Comparison of ENCODE assay signal across 8 cellular contexts in the genomic region with DNA sequence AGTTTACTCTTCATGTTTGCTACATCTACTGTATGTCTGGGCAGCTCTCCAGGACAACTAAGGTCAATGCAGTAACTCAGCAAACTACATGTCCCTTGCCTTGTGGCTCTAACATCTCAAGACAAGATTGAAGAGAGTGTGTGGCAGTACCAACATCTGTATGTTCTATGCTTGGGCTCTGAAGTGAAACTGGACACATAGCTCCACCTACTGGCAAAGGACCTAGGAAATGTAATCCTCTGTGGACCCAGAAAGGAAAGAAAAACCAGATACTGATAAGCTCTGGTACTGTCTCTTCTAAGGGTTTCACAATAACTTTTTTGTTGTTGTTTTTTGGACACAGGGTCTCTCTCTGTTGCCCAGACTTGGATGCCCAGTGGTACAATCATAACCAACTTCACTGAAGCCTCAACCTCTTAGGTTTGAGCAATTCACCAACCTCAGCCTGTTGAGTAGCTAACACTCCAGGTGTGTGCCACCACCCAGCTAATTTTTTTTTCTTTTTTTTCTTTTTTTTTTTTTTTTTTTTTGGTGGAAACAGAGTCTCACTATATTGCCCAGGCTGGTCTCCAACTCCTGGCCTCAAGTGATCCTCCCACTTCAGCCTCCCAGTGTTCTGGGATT.
DNase-seq lines count a peak whose midpoint lies in the region; ATAC-seq and TF ChIP-seq lines count a peak whose summit lies in the region.

No MANE protein-coding gene starts in this region.

- H3K56ac ChIP-seq in mesendoderm (ENCODE audit: low read length), result no peak overlapping the region

- H3K27ac Mint-ChIP-seq in CD4-positive, alpha-beta T cell, result no peak overlapping the region
- no peak overlapping the region for H3K27ac Mint-ChIP-seq in effector memory CD8-positive, alpha-beta T cell

- H3K4me1 ChIP-seq in mesendoderm (ENCODE audit: control insufficient read depth, low read depth, low read length), result no peaks in the 10 kb centered on the region

- POLR2A ChIA-PET in CD4-positive, alpha-beta T cell (lab: Charles Lee), result no interaction called here

- H2AK5ac ChIP-seq in mesendoderm (ENCODE audit: low read length), result no peak overlapping the region

- H3K4me3 Mint-ChIP-seq in CD4-positive, alpha-beta T cell, result no peak overlapping the region
- H3K4me3 Mint-ChIP-seq in effector memory CD8-positive, alpha-beta T cell, result no peak overlapping the region

- no peak overlapping the region for H4K5ac ChIP-seq in mesendoderm (ENCODE audit: low read length)

- no peaks in the 10 kb centered on the region for H3K36me3 Mint-ChIP-seq in CD4-positive, alpha-beta T cell (ENCODE audit: low read depth)
- H3K36me3 Mint-ChIP-seq in effector memory CD8-positive, alpha-beta T cell (ENCODE audit: insufficient read depth), result no peaks in the 10 kb centered on the region

- H3K79me2 ChIP-seq in mesendoderm (ENCODE audit: control insufficient read depth, insufficient read depth, low read length), result no peaks in the 10 kb centered on the region

- no peak overlapping the region for H3K23ac ChIP-seq in mesendoderm (ENCODE audit: low read length)

- no peak overlapping the region for H3K18ac ChIP-seq in mesendoderm (ENCODE audit: low read length)

- ATAC-seq in CD4-positive, alpha-beta T cell (ENCODE audit: poor library complexity), result peak; percentile 57
- ATAC-seq in GM18873 (IDR thresholded peaks at IDR 0.05; ENCODE audit: low FRiP score, unreplicated experiment) (peak; percentile 94), HG03060 (IDR thresholded peaks at IDR 0.05; ENCODE audit: low read depth, unreplicated experiment) (peak; percentile 90)
- peak; percentile 77 for ATAC-seq in effector memory CD8-positive, alpha-beta T cell (replicated peaks)

- peak; percentile 73 for TF ChIP-seq CTCF in CD4-positive, alpha-beta T cell (IDR thresholded peaks at IDR 0.05)

- CTCF ChIA-PET in CD4-positive, alpha-beta T cell (lab: Charles Lee), result interaction anchor here (0.6 to 1.6 kb wide), 7 partner anchors 13 to 1422 kb away, joined by 3 to 6 read pairs (median 4); no protein-coding TSS in a partner anchor

- no peaks in the 10 kb centered on the region for H3K27me3 ChIP-seq in CD4-positive, alpha-beta T cell (ENCODE audit: control insufficient read depth, insufficient read depth, low read length)
- H3K27me3 ChIP-seq in mesendoderm (ENCODE audit: insufficient read depth, low read length, poor library complexity), result no peaks in the 10 kb centered on the region

- H3K79me1 ChIP-seq in mesendoderm (ENCODE audit: low read length), result no peaks in the 10 kb centered on the region

- H3K4me1 Mint-ChIP-seq in CD4-positive, alpha-beta T cell (ENCODE audit: low read depth), result no peaks in the 10 kb centered on the region
- H3K4me1 Mint-ChIP-seq in effector memory CD8-positive, alpha-beta T cell (ENCODE audit: low read depth in 2 of 2), result no peaks in the 10 kb centered on the region

- H3K9me3 Mint-ChIP-seq in CD4-positive, alpha-beta T cell, result no peaks in the 10 kb centered on the region
- no peaks in the 10 kb centered on the region for H3K9me3 Mint-ChIP-seq in effector memory CD8-positive, alpha-beta T cell

- no peak overlapping the region for H3K4ac ChIP-seq in mesendoderm (ENCODE audit: low read depth, low read length)

- H4K8ac ChIP-seq in mesendoderm (ENCODE audit: low read depth, low read length), result no peak overlapping the region

- no peaks in the 10 kb centered on the region for H3K27me3 Mint-ChIP-seq in CD4-positive, alpha-beta T cell
- peaks cover 12 to 14% of the 10 kb centered on the region in 2 donors for H3K27me3 Mint-ChIP-seq in effector memory CD8-positive, alpha-beta T cell

- no peaks in the 10 kb centered on the region for H3K36me3 ChIP-seq in mesendoderm (ENCODE audit: control insufficient read depth, insufficient read depth, low read length)

- no peak overlapping the region for H2BK15ac ChIP-seq in mesendoderm (replicated peaks; ENCODE audit: low read depth)

- no peak overlapping the region for H3K9ac ChIP-seq in mesendoderm (ENCODE audit: low read length)

- H3K27ac ChIP-seq in CD4-positive, alpha-beta T cell (ENCODE audit: low read depth, low read length), result no peak overlapping the region
- no peak overlapping the region for H3K27ac ChIP-seq in mesendoderm (ENCODE audit: low read depth, low read length)

- no peak overlapping the region for H2BK5ac ChIP-seq in mesendoderm (ENCODE audit: low read length)

- no peak overlapping the region for H3K4me2 ChIP-seq in mesendoderm (ENCODE audit: low read length)

- H3K4me3 ChIP-seq in mesendoderm (ENCODE audit: low read length), result no peak overlapping the region

- intact Hi-C loops in CD4-positive, alpha-beta T cell (cut with DNase I, micrococcal nuclease), result loop anchor here (1.0 to 5.0 kb wide), 9 partner anchors 100 to 1420 kb away; no protein-coding TSS in a partner anchor

- no peak overlapping the region for H2BK120ac ChIP-seq in mesendoderm (ENCODE audit: low read depth, low read length)

- no peaks in the 10 kb centered on the region for H3K9me3 ChIP-seq in CD4-positive, alpha-beta T cell (ENCODE audit: control insufficient read depth, low read length)

- peak in 9 of 10 experiments; percentile 2 to 51 (median 29) for DNase-seq in CD4-positive, alpha-beta T cell
- DNase-seq in NCI-H2107 treated with DMSO at 0.1 percent for 48 hours (lab: John Stamatoyannopoulos, UW; ENCODE audit: unreplicated experiment), result peak; percentile 2
- peak; percentile 15 for DNase-seq in activated CD4-positive, alpha-beta T cell treated with anti-CD3 and anti-CD28 coated beads for 1 hour
- DNase-seq in effector memory CD8-positive, alpha-beta T cell, result peak; percentile 45 to 61 (median 46)
- DNase-seq in mesendoderm, result peak; percentile 83
- peak; percentile 68 for DNase-seq in stromal cell of bone marrow (ENCODE audit: low read depth)

Comparison
In these comparisons a context has a peak if more than half of its experiments do, and no peak if none do; other contexts are left out.
1. DNase-seq: peak in every context shown above with its lines; median percentile 83 in mesendoderm; 68 in stromal cell of bone marrow; 46 in effector memory CD8-positive, alpha-beta T cell; 29 in CD4-positive, alpha-beta T cell; 15 in activated CD4-positive, alpha-beta T cell treated with anti-CD3 and anti-CD28 coated beads for 1 hour; 2 in NCI-H2107 treated with DMSO at 0.1 percent for 48 hours.